In genomic region chr1:31297273-31298247, GRCh38 we compare ENCODE assay signal across 1 cellular context.
TF ChIP-seq lines count a peak whose summit lies in the region.

No MANE protein-coding gene starts in this region.

TF ChIP-seq in HEK293, 187 proteins besides CTCF, POLR2A, EP300 and RAD21 (continued from another document and continues in another):
- TF ChIP-seq ZNF362 (tag by site-specific recombination; IDR thresholded peaks at IDR 0.05) (no peak), ZNF18 (tag by site-specific recombination; IDR thresholded peaks at IDR 0.05) (peak; percentile 77), ZNF629 (tag by site-specific recombination; IDR thresholded peaks at IDR 0.05) (no peak), IKZF3 (tag by site-specific recombination; IDR thresholded peaks at IDR 0.05) (no peak), ZNF660 (tag by site-specific recombination; IDR thresholded peaks at IDR 0.05) (0 out of 2 replicates have a peak, but pooled peaks have one; percentile 10), ZNF26 (tag by site-specific recombination; IDR thresholded peaks at IDR 0.05) (no peak), PRDM6 (tag by site-specific recombination; IDR thresholded peaks at IDR 0.05) (no peak), FEZF1 (tag by site-specific recombination; IDR thresholded peaks at IDR 0.05) (no peak), ZNF112 (tag by site-specific recombination; IDR thresholded peaks at IDR 0.05) (no peak), GLIS1 (tag by site-specific recombination; IDR thresholded peaks at IDR 0.05) (no peak), ZNF580 (tag by site-specific recombination; IDR thresholded peaks at IDR 0.05) (no peak), ZNF596 (tag by site-specific recombination; IDR thresholded peaks at IDR 0.05) (no peak), ATF2 (tag by site-specific recombination; IDR thresholded peaks at IDR 0.05; ENCODE audit: low read depth) (peak; percentile 88), INSM2 (tag by site-specific recombination; IDR thresholded peaks at IDR 0.05) (no peak), SCRT2 (tag by site-specific recombination; IDR thresholded peaks at IDR 0.05) (no peak), ZNF707 (tag by site-specific recombination; IDR thresholded peaks at IDR 0.05) (no peak), ZNF658 (tag by site-specific recombination; IDR thresholded peaks at IDR 0.05) (no peak), HIC1 (tag by site-specific recombination; IDR thresholded peaks at IDR 0.05) (no peak), ZNF548 (tag by site-specific recombination; IDR thresholded peaks at IDR 0.05) (no peak), ZNF398 (tag by site-specific recombination; IDR thresholded peaks at IDR 0.05) (no peak), ZNF202 (tag by site-specific recombination; IDR thresholded peaks at IDR 0.05; ENCODE audit: borderline replicate concordance) (no peak), BCL11B (tag by site-specific recombination; IDR thresholded peaks at IDR 0.05; ENCODE audit: low read depth) (no peak), MEIS1 (CRISPR knock-in tag; IDR thresholded peaks at IDR 0.05; ENCODE audit: borderline replicate concordance) (no peak), ZNF404 (tag by site-specific recombination; IDR thresholded peaks at IDR 0.05) (no peak), ZNF423 (tag by site-specific recombination; IDR thresholded peaks at IDR 0.05) (no peak), ZNF777 (tag by site-specific recombination; IDR thresholded peaks at IDR 0.05; ENCODE audit: borderline replicate concordance) (no peak), ELK4 (IDR thresholded peaks at IDR 0.05; ENCODE audit: borderline replicate concordance, low read depth, low read length) (no peak), ZXDB (tag by site-specific recombination; IDR thresholded peaks at IDR 0.05) (peak; percentile 6; the same call in 1 of the 2 replicates), ZNF48 (tag by site-specific recombination; IDR thresholded peaks at IDR 0.05) (no peak), ZNF768 (tag by site-specific recombination; IDR thresholded peaks at IDR 0.05) (no peak), ZNF24 (tag by site-specific recombination; IDR thresholded peaks at IDR 0.05) (peak; percentile 63; the same call in 1 of the 2 replicates), ZSCAN16 (tag by site-specific recombination; IDR thresholded peaks at IDR 0.05) (no peak), ZSCAN23 (tag by site-specific recombination; IDR thresholded peaks at IDR 0.05) (no peak), ZFP41 (tag by site-specific recombination; IDR thresholded peaks at IDR 0.05; ENCODE audit: borderline replicate concordance) (no peak), ZNF214 (tag by site-specific recombination; IDR thresholded peaks at IDR 0.05; ENCODE audit: borderline replicate concordance) (no peak), WT1 (tag by site-specific recombination; IDR thresholded peaks at IDR 0.05) (no peak), ZNF645 (tag by site-specific recombination; IDR thresholded peaks at IDR 0.05) (no peak), ZNF677 (tag by site-specific recombination; IDR thresholded peaks at IDR 0.05) (no peak), ZBTB49 (tag by site-specific recombination; IDR thresholded peaks at IDR 0.05; ENCODE audit: low read depth) (no peak), ZNF157 (tag by site-specific recombination; IDR thresholded peaks at IDR 0.05) (no peak), ZNF391 (tag by site-specific recombination; IDR thresholded peaks at IDR 0.05; ENCODE audit: borderline replicate concordance, low read depth) (no peak), SP7 (tag by site-specific recombination; IDR thresholded peaks at IDR 0.05) (no peak), ZNF701 (tag by site-specific recombination; IDR thresholded peaks at IDR 0.05) (no peak), ZNF155 (tag by site-specific recombination; IDR thresholded peaks at IDR 0.05) (no peak), ZBTB48 (tag by site-specific recombination; IDR thresholded peaks at IDR 0.05) (peak; percentile 79), ZNF23 (tag by site-specific recombination; IDR thresholded peaks at IDR 0.05; ENCODE audit: borderline replicate concordance) (no peak), ZNF473 (tag by site-specific recombination; IDR thresholded peaks at IDR 0.05) (no peak)
